8 cellular contexts compared by ENCODE assay signal in genomic region chr4:103198111-103198765, GRCh38.
DNase-seq lines count a peak whose midpoint lies in the region; ATAC-seq, FAIRE-seq and TF ChIP-seq lines count a peak whose summit lies in the region.

Gene CENPE (minus strand): TSS chr4:103198343. CDS start chr4:103198319, 24 bp downstream.

- peak; percentile 86 for FAIRE-seq in islet of Langerhans (lab: Jason Lieb, UNC)

- no peak for TF ChIP-seq CTCF in WI38 (IDR thresholded peaks at IDR 0.05; ENCODE audit: low read depth, low read length)
- no peak for TF ChIP-seq CTCF in cardiac fibroblast (IDR thresholded peaks at IDR 0.05; ENCODE audit: low read depth, low read length)

- DNase-seq in AG08395 (ENCODE audit: low spot score) (peak; percentile 82), NCI-H2227 (lab: John Stamatoyannopoulos, UW; ENCODE audit: unreplicated experiment) (peak; percentile 91), cardiac fibroblast (ENCODE audit: low read depth in 2 of 2) (peak; percentile 90 to 92)
- peak; percentile 80 for DNase-seq in stimulated activated CD4-positive, alpha-beta T cell treated with anti-CD3 and anti-CD28 coated beads, Interleukin-12 subunit alpha, Interleukin-12 subunit beta, amount 100 ng/mL, for 4 hours

- H3K4me3 ChIP-seq in WI38 (ENCODE audit: low read depth, low read length) (peak within 1 kb of the TSS; percentile 74), cardiac fibroblast (replicated peaks in 1 of 2; ENCODE audit: low read depth in 2 of 2, low read length in 2 of 2) (peak within 1 kb of the TSS; percentile 73 to 84)

- ATAC-seq in GM18873 (IDR thresholded peaks at IDR 0.05; ENCODE audit: low FRiP score, unreplicated experiment) (peak; percentile 94), HG03135 (IDR thresholded peaks at IDR 0.05; ENCODE audit: unreplicated experiment) (peak; percentile 97)

Comparison
In these comparisons a context has a peak if more than half of its experiments do, and no peak if none do; other contexts are left out.
1. Peak in every context shown above with its lines: DNase-seq, ATAC-seq and H3K4me3 ChIP-seq.